ENCODE assay signal across 13 cellular contexts in genomic region chr3:138112362-138112761, GRCh38. TPM values are rescaled to one million over a fixed set of nuclear protein-coding genes. Genes with fewer than 3 reads are reported as not detected.
"Had no signal": no experiment of that assay in that cellular context is flagged by ENCODE, and none has a peak within 500 bp of the region (broad histone marks: within the 10 kb centered on the region; RNA-seq: fewer than 3 reads in every experiment).

No MANE protein-coding gene starts in this region.

- H3K27ac ChIP-seq: epithelial cell of prostate, left ventricle myocardium inferior, ovary had no signal

- H3K9me3 ChIP-seq: left ventricle myocardium inferior, ovary had no signal

- H3K27ac Mint-ChIP-seq: activated CD4-positive, alpha-beta T cell treated with anti-CD3 and anti-CD28 coated beads, Interleukin-2, amount 10 ng/mL, durations not matched to agents 24 days and 14 days; activated naive CD8-positive, alpha-beta T cell treated with anti-CD3 and anti-CD28 coated beads, Interleukin-2, amount 50 U/mL, for 24 hours; nephron progenitor cell; T-helper 1 cell treated with Interleukin-12 subunit alpha and Interleukin-12 subunit beta and Interleukin-4 antibody, amounts not matched to agents 30 μg/mL and 1 μg/mL, for 36 hours had no signal

- H3K27me3 ChIP-seq: ovary had no signal

- H3K36me3 ChIP-seq: ovary had no signal

- H3K4me3 Mint-ChIP-seq: activated CD4-positive, alpha-beta T cell treated with anti-CD3 and anti-CD28 coated beads, Interleukin-2, amount 10 ng/mL, durations not matched to agents 24 days and 14 days; activated naive CD8-positive, alpha-beta T cell treated with anti-CD3 and anti-CD28 coated beads, Interleukin-2, amount 50 U/mL, for 24 hours; T-helper 1 cell treated with Interleukin-12 subunit alpha and Interleukin-12 subunit beta and Interleukin-4 antibody, amounts not matched to agents 30 μg/mL and 1 μg/mL, for 36 hours had no signal

- H3K9me3 Mint-ChIP-seq: activated CD4-positive, alpha-beta T cell treated with anti-CD3 and anti-CD28 coated beads, Interleukin-2, amount 10 ng/mL, durations not matched to agents 24 days and 14 days; activated naive CD8-positive, alpha-beta T cell treated with anti-CD3 and anti-CD28 coated beads, Interleukin-2, amount 50 U/mL, for 24 hours; nephron progenitor cell; T-helper 1 cell treated with Interleukin-12 subunit alpha and Interleukin-12 subunit beta and Interleukin-4 antibody, amounts not matched to agents 30 μg/mL and 1 μg/mL, for 36 hours had no signal

- ATAC-seq: activated naive CD8-positive, alpha-beta T cell treated with anti-CD3 and anti-CD28 coated beads, Interleukin-2, amount 50 U/mL, for 24 hours had no signal

- H3K4me3 ChIP-seq: left ventricle myocardium inferior, ovary had no signal

- DNase-seq: activated CD4-positive, alpha-beta T cell treated with anti-CD3 and anti-CD28 coated beads, Interleukin-2, amount 10 ng/mL, durations not matched to agents 24 days and 14 days; activated naive CD4-positive, alpha-beta T cell treated with Interleukin-2 at 50 U/mL for 16 hours; activated naive CD8-positive, alpha-beta T cell treated with anti-CD3 and anti-CD28 coated beads, Interleukin-2, amount 50 U/mL, for 24 hours; central memory CD4-positive, alpha-beta T cell; cortex of kidney; effector CD8-positive, alpha-beta T cell; left ventricle myocardium inferior; mesendoderm; nephron progenitor cell; ovary; substantia nigra had no signal

RNA-seq across cellular contexts. Expression of gene DZIP1L, which starts 3.0 kb away (rescaled TPM):
- total RNA-seq: activated CD4-positive, alpha-beta T cell treated with anti-CD3 and anti-CD28 coated beads, Interleukin-2, amount 10 ng/mL, durations not matched to agents 24 days and 14 days had no signal

RNA-seq across cellular contexts. Expression of gene A4GNT, which starts 19.8 kb away (rescaled TPM):
- total RNA-seq: activated CD4-positive, alpha-beta T cell treated with anti-CD3 and anti-CD28 coated beads, Interleukin-2, amount 10 ng/mL, durations not matched to agents 24 days and 14 days; left ventricle myocardium inferior; ovary had no signal
- polyA plus RNA-seq: ovary had no signal
